ENCODE assay signal across 8 cellular contexts in genomic region chr10:12333382-12334185, GRCh38. TPM values are rescaled to one million over a fixed set of nuclear protein-coding genes. Genes with fewer than 3 reads are reported as not detected.
A peak's percentile ranks its signal among the peaks of the same experiment; 100 is the strongest.
DNase-seq lines count a peak whose midpoint lies in the region; ATAC-seq and TF ChIP-seq lines count a peak whose summit lies in the region.

No MANE protein-coding gene starts in this region.

- no peak overlapping the region for H3K4me3 ChIP-seq in AG09309 (ENCODE audit: control insufficient read depth, low read depth, low read length)
- H3K4me3 ChIP-seq in right atrium auricular region: peak overlapping the region in 1 of 2 donors; percentile 6
- no peak overlapping the region for H3K4me3 ChIP-seq in spleen

- intact Hi-C loops in spleen (cut with DNase I; ENCODE audit: low total_unique reads): no loop called here

- H3K4me1 ChIP-seq in right atrium auricular region (peaks cover 0 to 20% of the 10 kb centered on the region in 2 donors), spleen (peaks cover 0 to 35% (median 12%) of the 10 kb centered on the region in 6 donors)

- H3K9me3 ChIP-seq in right atrium auricular region: no peaks in the 10 kb centered on the region
- H3K9me3 ChIP-seq in spleen: no peaks in the 10 kb centered on the region

- no peaks in the 10 kb centered on the region for H3K36me3 ChIP-seq in right atrium auricular region
- H3K36me3 ChIP-seq in spleen: no peaks in the 10 kb centered on the region

- ATAC-seq in GM18508 (IDR thresholded peaks at IDR 0.05; ENCODE audit: insufficient read depth, unreplicated experiment) (peak; percentile 53), HG02981 (IDR thresholded peaks at IDR 0.05; ENCODE audit: unreplicated experiment) (peak; percentile 72)

- H3K27ac ChIP-seq in right atrium auricular region: peak overlapping the region; percentile 68 to 74
- H3K27ac ChIP-seq in spleen: peak overlapping the region in 1 of 8 donors; percentile 33

- H3K27me3 ChIP-seq in right atrium auricular region (no peaks in the 10 kb centered on the region), spleen (replicated peaks in 1 of 7) (no peaks in the 10 kb centered on the region)

- no peak for TF ChIP-seq CTCF in AG09309 (IDR thresholded peaks at IDR 0.05; ENCODE audit: control insufficient read depth, insufficient read depth, low read depth, low read length, missing control alignments)
- no peak for TF ChIP-seq CTCF in right atrium auricular region (IDR thresholded peaks at IDR 0.05)
- TF ChIP-seq CTCF in spleen (IDR thresholded peaks at IDR 0.05 in 8 of 11, conservative IDR thresholded peaks at IDR 0.05 in 3 of 11): no peak

- no peak for TF ChIP-seq POLR2A in spleen (IDR thresholded peaks at IDR 0.05)

- DNase-seq in AG09309 (ENCODE audit: low read depth) (peak; percentile 94), NCI-H446 (lab: John Stamatoyannopoulos, UW) (peak; percentile 91 to 92), right atrium auricular region (ENCODE audit: low spot score) (peak; percentile 88), spleen (peak; percentile 81), globus pallidus (ENCODE audit: low spot score) (no peak)
- peak; percentile 24 for DNase-seq in activated T-helper 9 cell treated with anti-CD3 and anti-CD28 coated beads, Interleukin-2, amount 50 U/mL, for 16 hours (ENCODE audit: low read depth)

- WGBS in spleen, 5 donors: 27 to 42% (median 30%) methylated on average over 15 of the region's 15 CpGs

RNA-seq across cellular contexts. Expression of gene CAMK1D, which starts 15.8 kb away (rescaled TPM):
- total RNA-seq in right atrium auricular region: 10 to 100 TPM; 24.5 to 27.2 TPM
- 10 to 100 TPM; 18.9 to 34.5 (median 28.3) TPM for total RNA-seq in spleen
- polyA plus RNA-seq in spleen: 1 to 10 TPM; 6.8 to 8.9 (median 7.4) TPM
